ENCODE assay signal across 29 cellular contexts in genomic region chr18:52486052-52486451, GRCh38.
"Had no signal": no experiment of that assay in that cellular context is flagged by ENCODE, and none has a peak within 500 bp of the region (broad histone marks: within the 10 kb centered on the region; RNA-seq: fewer than 3 reads in every experiment).

No MANE protein-coding gene starts in this region.

- H3K36me3 ChIP-seq: stomach, suprapubic skin, thoracic aorta, thyroid gland, tibial artery, tibial nerve, transverse colon, upper lobe of left lung, upper lobe of right lung, uterus, vagina had no signal

- H3K9me3 Mint-ChIP-seq: stimulated activated naive B cell treated with anti-CD40 and anti-IgM and Interleukin-4, amounts not matched to agents 10 μg/mL and 1 μg/mL and 100 μg/mL, for 72 hours; type B pancreatic cell had no signal

- FAIRE-seq: urothelium cell line had no signal

- H3K4me3 ChIP-seq: stomach, suprapubic skin, testis, thoracic aorta, thyroid gland, tibial artery, tibial nerve, transverse colon, upper lobe of left lung, upper lobe of right lung, uterus, vagina had no signal

- DNase-seq: stimulated activated CD4-positive, alpha-beta T cell treated with anti-CD3 and anti-CD28 coated beads, Interleukin-2, amount 100 ng/mL, for 48 hours; stimulated activated CD4-positive, alpha-beta T cell treated with anti-CD3 and anti-CD28 coated beads, Interleukin-4, amount 100 ng/mL, for 1 hour; stimulated activated CD4-positive, alpha-beta T cell treated with anti-CD3 and anti-CD28 coated beads, Interleukin-4, amount 100 ng/mL, for 24 hours; stimulated activated CD4-positive, alpha-beta T cell treated with anti-CD3 and anti-CD28 coated beads, Interleukin-4, amount 100 ng/mL, for 4 hours; stimulated activated CD8-positive, alpha-beta memory T cell treated with anti-CD3 and anti-CD28 coated beads, Interleukin-4, amount 100 ng/mL, for 48 hours; stimulated activated naive B cell treated with anti-CD40 and anti-IgM and Interleukin-4, amounts not matched to agents 10 μg/mL and 1 μg/mL and 100 μg/mL, for 72 hours; stimulated activated naive CD4-positive, alpha-beta T cell; stimulated activated naive CD4-positive, alpha-beta T cell treated with Interleukin-2 at 50 U/mL for 16 hours; stimulated activated naive CD8-positive, alpha-beta T cell treated with anti-CD3 and anti-CD28 coated beads, Interleukin-15, amount 100 ng/mL, for 72 hours; stimulated activated naive CD8-positive, alpha-beta T cell treated with anti-CD3 and anti-CD28 coated beads, Interleukin-15, Interleukin-2, amounts not matched to agents 100 U/mL and 50 U/mL, for 24 hours; stomach; substantia nigra; testis; thyroid gland; tibial artery; transverse colon; trophoblast cell; upper lobe of left lung; upper lobe of right lung; uterus had no signal

- H3K27ac ChIP-seq: stomach, suprapubic skin, testis, thoracic aorta, thyroid gland, tibial artery, tibial nerve, transverse colon, upper lobe of left lung, upper lobe of right lung, uterus, vagina had no signal

- H3K4me1 ChIP-seq: stomach, suprapubic skin, testis, thyroid gland, tibial artery, tibial nerve, transverse colon, upper lobe of left lung, upper lobe of right lung, uterus, vagina had no signal

- H3K27ac Mint-ChIP-seq: stimulated activated effector memory CD8-positive, alpha-beta T cell treated with anti-CD3 and anti-CD28 coated beads, Interleukin-12 subunit alpha, Interleukin-12 subunit beta, amount 100 ng/mL, for 72 hours; stimulated activated memory B cell treated with anti-CD40 and anti-IgM and Interleukin-4, amounts not matched to agents 10 μg/mL and 1 μg/mL and 100 μg/mL, for 72 hours; stimulated activated naive B cell treated with anti-CD40 and anti-IgM and Interleukin-4, amounts not matched to agents 10 μg/mL and 1 μg/mL and 100 μg/mL, for 72 hours; stimulated activated naive CD8-positive, alpha-beta T cell treated with anti-CD3 and anti-CD28 coated beads, Interleukin-15, amount 100 ng/mL, for 72 hours; stimulated activated naive CD8-positive, alpha-beta T cell treated with anti-CD3 and anti-CD28 coated beads, Interleukin-15, Interleukin-2, amounts not matched to agents 100 ng/mL and 50 ng/mL, for 24 hours; type B pancreatic cell had no signal

- H3K4me1 Mint-ChIP-seq: stimulated activated effector memory CD8-positive, alpha-beta T cell treated with anti-CD3 and anti-CD28 coated beads, Interleukin-12 subunit alpha, Interleukin-12 subunit beta, amount 100 ng/mL, for 72 hours; stimulated activated memory B cell treated with anti-CD40 and anti-IgM and Interleukin-4, amounts not matched to agents 10 μg/mL and 1 μg/mL and 100 μg/mL, for 72 hours; stimulated activated naive B cell treated with anti-CD40 and anti-IgM and Interleukin-4, amounts not matched to agents 10 μg/mL and 1 μg/mL and 100 μg/mL, for 72 hours; stimulated activated naive CD8-positive, alpha-beta T cell treated with anti-CD3 and anti-CD28 coated beads, Interleukin-15, amount 100 ng/mL, for 72 hours had no signal

- H3K27me3 Mint-ChIP-seq: stimulated activated memory B cell treated with anti-CD40 and anti-IgM and Interleukin-4, amounts not matched to agents 10 μg/mL and 1 μg/mL and 100 μg/mL, for 72 hours; stimulated activated naive B cell treated with anti-CD40 and anti-IgM and Interleukin-4, amounts not matched to agents 10 μg/mL and 1 μg/mL and 100 μg/mL, for 72 hours; stimulated activated naive CD8-positive, alpha-beta T cell treated with anti-CD3 and anti-CD28 coated beads, Interleukin-15, amount 100 ng/mL, for 72 hours; stimulated activated naive CD8-positive, alpha-beta T cell treated with anti-CD3 and anti-CD28 coated beads, Interleukin-15, Interleukin-2, amounts not matched to agents 100 ng/mL and 50 ng/mL, for 24 hours had no signal

- ATAC-seq: stimulated activated effector memory CD8-positive, alpha-beta T cell treated with anti-CD3 and anti-CD28 coated beads, Interleukin-12 subunit alpha, Interleukin-12 subunit beta, amount 100 ng/mL, for 72 hours; stimulated activated memory B cell treated with anti-CD40 and anti-IgM and Interleukin-4, amounts not matched to agents 10 μg/mL and 1 μg/mL and 100 μg/mL, for 72 hours; stimulated activated naive B cell treated with anti-CD40 and anti-IgM and Interleukin-4, amounts not matched to agents 10 μg/mL and 1 μg/mL and 100 μg/mL, for 72 hours; stimulated activated naive CD8-positive, alpha-beta T cell treated with anti-CD3 and anti-CD28 coated beads, Interleukin-15, amount 100 ng/mL, for 72 hours; stimulated activated naive CD8-positive, alpha-beta T cell treated with anti-CD3 and anti-CD28 coated beads, Interleukin-15, Interleukin-2, amounts not matched to agents 100 U/mL and 50 U/mL, for 24 hours; upper lobe of right lung had no signal

- H3K36me3 Mint-ChIP-seq: stimulated activated effector memory CD8-positive, alpha-beta T cell treated with anti-CD3 and anti-CD28 coated beads, Interleukin-12 subunit alpha, Interleukin-12 subunit beta, amount 100 ng/mL, for 72 hours; stimulated activated memory B cell treated with anti-CD40 and anti-IgM and Interleukin-4, amounts not matched to agents 10 μg/mL and 1 μg/mL and 100 μg/mL, for 72 hours; stimulated activated naive B cell treated with anti-CD40 and anti-IgM and Interleukin-4, amounts not matched to agents 10 μg/mL and 1 μg/mL and 100 μg/mL, for 72 hours; type B pancreatic cell had no signal

- H3K4me3 Mint-ChIP-seq: stimulated activated effector memory CD8-positive, alpha-beta T cell treated with anti-CD3 and anti-CD28 coated beads, Interleukin-12 subunit alpha, Interleukin-12 subunit beta, amount 100 ng/mL, for 72 hours; stimulated activated memory B cell treated with anti-CD40 and anti-IgM and Interleukin-4, amounts not matched to agents 10 μg/mL and 1 μg/mL and 100 μg/mL, for 72 hours; stimulated activated naive B cell treated with anti-CD40 and anti-IgM and Interleukin-4, amounts not matched to agents 10 μg/mL and 1 μg/mL and 100 μg/mL, for 72 hours; stimulated activated naive CD8-positive, alpha-beta T cell treated with anti-CD3 and anti-CD28 coated beads, Interleukin-15, amount 100 ng/mL, for 72 hours; stimulated activated naive CD8-positive, alpha-beta T cell treated with anti-CD3 and anti-CD28 coated beads, Interleukin-15, Interleukin-2, amounts not matched to agents 100 ng/mL and 50 ng/mL, for 24 hours; type B pancreatic cell had no signal

- H3K9me3 ChIP-seq: stomach, suprapubic skin, testis, thoracic aorta, thyroid gland, tibial artery, tibial nerve, transverse colon, upper lobe of left lung, upper lobe of right lung, uterus, vagina had no signal

- H3K27me3 ChIP-seq: stomach, suprapubic skin, testis, thyroid gland, tibial artery, tibial nerve, transverse colon, upper lobe of left lung, upper lobe of right lung, uterus, vagina had no signal
